In the genomic region with DNA sequence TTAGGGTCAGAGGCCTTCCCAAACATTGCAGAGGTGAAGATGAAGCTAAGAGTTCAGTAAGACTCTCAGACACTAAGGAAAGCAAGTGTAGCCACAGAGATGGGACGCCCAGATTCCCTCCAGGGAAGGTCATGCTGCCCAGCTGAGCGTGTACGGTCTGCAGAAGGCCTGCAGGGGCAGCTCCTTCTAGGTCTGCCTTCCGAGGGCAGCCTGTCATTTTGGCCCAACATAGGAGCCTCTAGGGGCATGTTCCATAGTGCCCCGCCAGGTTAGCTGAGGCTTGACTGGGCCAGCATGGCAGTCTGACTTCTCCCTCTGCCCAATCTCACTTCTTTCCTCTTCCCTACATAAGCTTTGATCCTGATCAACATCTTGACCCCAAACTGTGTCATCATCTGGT, we compare ENCODE assay signal across 2 cellular contexts.
TF ChIP-seq lines count a peak whose summit lies in the region.

No MANE protein-coding gene starts in this region.

TF ChIP-seq in HepG2, 621 proteins besides CTCF, POLR2A, EP300 and RAD21:
- TF ChIP-seq TEAD3 (CRISPR knock-in tag; optimal IDR thresholded peaks at IDR 0.05; ENCODE audit: borderline replicate concordance) = no peak
- no peak for TF ChIP-seq ZNF784 (CRISPR knock-in tag; IDR thresholded peaks at IDR 0.05; ENCODE audit: borderline replicate concordance)
- TF ChIP-seq MXD3 (CRISPR knock-in tag; IDR thresholded peaks at IDR 0.05) = no peak
- no peak for TF ChIP-seq SIX1 (CRISPR knock-in tag; IDR thresholded peaks at IDR 0.05; ENCODE audit: borderline replicate concordance)
- TF ChIP-seq, protein P1, sequence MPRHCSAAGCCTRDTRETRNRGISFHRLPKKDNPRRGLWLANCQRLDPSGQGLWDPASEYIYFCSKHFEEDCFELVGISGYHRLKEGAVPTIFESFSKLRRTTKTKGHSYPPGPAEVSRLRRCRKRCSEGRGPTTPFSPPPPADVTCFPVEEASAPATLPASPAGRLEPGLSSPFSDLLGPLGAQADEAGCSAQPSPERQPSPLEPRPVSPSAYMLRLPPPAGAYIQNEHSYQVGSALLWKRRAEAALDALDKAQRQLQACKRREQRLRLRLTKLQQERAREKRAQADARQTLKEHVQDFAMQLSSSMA (CRISPR knock-in tag; IDR thresholded peaks at IDR 0.05) = no peak
- TF ChIP-seq ZFAT (CRISPR knock-in tag; conservative IDR thresholded peaks at IDR 0.05) = no peak
- TF ChIP-seq ZNF224 (CRISPR knock-in tag; IDR thresholded peaks at IDR 0.05) = no peak
- no peak for TF ChIP-seq MXD1 (CRISPR knock-in tag; IDR thresholded peaks at IDR 0.05)
- TF ChIP-seq ZBTB10 (CRISPR knock-in tag; IDR thresholded peaks at IDR 0.05; ENCODE audit: borderline replicate concordance) = no peak
- no peak for TF ChIP-seq NPAS2 (CRISPR knock-in tag; IDR thresholded peaks at IDR 0.05; ENCODE audit: borderline replicate concordance)
- TF ChIP-seq ZNF383 (CRISPR knock-in tag; IDR thresholded peaks at IDR 0.05; ENCODE audit: borderline replicate concordance) = no peak

TF ChIP-seq in HCT116, 20 proteins besides CTCF, POLR2A, EP300 and RAD21:
- TF ChIP-seq ZNF274 (IDR thresholded peaks at IDR 0.05; ENCODE audit: low read depth, low read length) (no peak), SP1 (IDR thresholded peaks at IDR 0.05; ENCODE audit: low read depth) (no peak), ZBTB33 (IDR thresholded peaks at IDR 0.05; ENCODE audit: extremely low read depth, insufficient replicate concordance, low read length) (no peak), JUND (IDR thresholded peaks at IDR 0.05) (no peak), YY1 (IDR thresholded peaks at IDR 0.05; ENCODE audit: extremely low read depth, insufficient replicate concordance, low read depth, low read length) (no peak), MAX (IDR thresholded peaks at IDR 0.05) (no peak), EGR1 (IDR thresholded peaks at IDR 0.05; ENCODE audit: low read depth) (no peak), ELF1 (IDR thresholded peaks at IDR 0.05; ENCODE audit: borderline replicate concordance, low read depth) (no peak), EZH2 (IDR thresholded peaks at IDR 0.05) (no peak), CBX3 (IDR thresholded peaks at IDR 0.05; ENCODE audit: low read depth) (no peak), ZFX (IDR thresholded peaks at IDR 0.05) (no peak), EZH2phosphoT487 (IDR thresholded peaks at IDR 0.05; ENCODE audit: borderline replicate concordance) (no peak), FOSL1 (IDR thresholded peaks at IDR 0.05; ENCODE audit: low read depth) (no peak)
- TF ChIP-seq, protein P2, sequence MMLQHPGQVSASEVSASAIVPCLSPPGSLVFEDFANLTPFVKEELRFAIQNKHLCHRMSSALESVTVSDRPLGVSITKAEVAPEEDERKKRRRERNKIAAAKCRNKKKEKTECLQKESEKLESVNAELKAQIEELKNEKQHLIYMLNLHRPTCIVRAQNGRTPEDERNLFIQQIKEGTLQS (IDR thresholded peaks at IDR 0.05) = no peak
